ENCODE assay signal across 11 cellular contexts in genomic region chr1:112393634-112393976, GRCh38. TPM values are rescaled to one million over a fixed set of nuclear protein-coding genes. Genes with fewer than 3 reads are reported as not detected.
DNase-seq lines count a peak whose midpoint lies in the region; ATAC-seq, FAIRE-seq and TF ChIP-seq lines count a peak whose summit lies in the region.
"Had no signal": no experiment of that assay in that cellular context is flagged by ENCODE, and none has a peak within 500 bp of the region (broad histone marks: within the 10 kb centered on the region; RNA-seq: fewer than 3 reads in every experiment).

No MANE protein-coding gene starts in this region.

- CTCF ChIA-PET in endothelial cell of umbilical vein (lab: Charles Lee), result interaction anchor here (0.7 to 2.9 kb wide), 20 partner anchors 12 to 321 kb away, joined by 3 to 67 read pairs (median 6); partner anchors contain the start of genes CAPZA1, MOV10, PPM1J and ST7L

- H3K27me3 ChIP-seq in endothelial cell of umbilical vein (ENCODE audit: control insufficient read depth in 2 of 2, insufficient read depth in 2 of 2, low read length in 2 of 2) (no peaks in the 10 kb centered on the region), muscle layer of colon (ENCODE audit: control insufficient read depth in 1 of 2, insufficient read depth in 2 of 2, low read length in 2 of 2) (no peaks in the 10 kb centered on the region), aorta (ENCODE audit: control insufficient read depth in 1 of 2, insufficient read depth in 2 of 2, low read length in 1 of 2) (no peaks in the 10 kb centered on the region), BE2C (no peaks in the 10 kb centered on the region)

- H3K9ac ChIP-seq in endothelial cell of umbilical vein (replicated peaks; ENCODE audit: extremely low read depth, insufficient read depth, low read length) (peak overlapping the region; percentile 96), muscle layer of colon (ENCODE audit: low read length) (no peak overlapping the region)

- H3K4me1 Mint-ChIP-seq in activated T-cell treated with anti-CD3 and anti-CD28 coated beads, Interleukin-2, amount 50 U/mL, for 24 hours (ENCODE audit: low read depth), result peaks cover 48% of the 10 kb centered on the region

- peaks cover 49% of the 10 kb centered on the region for H3K27me3 Mint-ChIP-seq in activated T-cell treated with anti-CD3 and anti-CD28 coated beads, Interleukin-2, amount 50 U/mL, for 24 hours

- peak overlapping the region; percentile 97 for H3K27ac ChIP-seq in endothelial cell of umbilical vein (ENCODE audit: insufficient read depth, low read depth, low read length)
- H3K27ac ChIP-seq in muscle layer of colon (ENCODE audit: low read depth, low read length), result peak overlapping the region; percentile 76
- H3K27ac ChIP-seq in aorta (ENCODE audit: low read depth in 1 of 2, low read length in 2 of 2), result peak overlapping the region; percentile 81 to 98

- H3K4me3 Mint-ChIP-seq in activated T-cell treated with anti-CD3 and anti-CD28 coated beads, Interleukin-2, amount 50 U/mL, for 24 hours, result no peak overlapping the region
- H3K4me3 Mint-ChIP-seq: activated naive CD4-positive, alpha-beta T cell treated with anti-CD3 and anti-CD28 coated beads, Interleukin-2, amount 10 ng/mL, durations not matched to agents 7 days and 5 days had no signal

- H3K4me3 ChIP-seq in endothelial cell of umbilical vein (replicated peaks in 1 of 3; ENCODE audit: insufficient read depth in 1 of 3, low read depth in 1 of 3, low read length in 3 of 3) (peak overlapping the region in 2 of 3 experiments; percentile 4 to 44), muscle layer of colon (ENCODE audit: low read depth in 1 of 2, low read length in 2 of 2) (no peak overlapping the region), aorta (ENCODE audit: low read length in 2 of 2) (no peak overlapping the region), BE2C (ENCODE audit: low read depth, low read length) (no peak overlapping the region)

- intact Hi-C loops in endothelial cell of umbilical vein (cut with micrococcal nuclease), result loop anchor here (5.0 kb wide), 2 partner anchors 564 to 679 kb away; partner anchors contain the start of genes LRIG2 and SLC16A1
- intact Hi-C loops in aorta (cut with DNase I), result loop anchor here (5.0 kb wide), 2 partner anchors 224 to 314 kb away; partner anchors contain the start of genes CAPZA1 (in 1 of the 2), RHOC (in 1 of the 2) and ST7L (in 1 of the 2)

- 31 to 34% methylated on average over 3 of the region's 3 CpGs for WGBS in aorta, 2 donors

- no peak for TF ChIP-seq POLR2A in endothelial cell of umbilical vein (IDR thresholded peaks at IDR 0.05; ENCODE audit: low read depth, low read length)

- H3K9me3 ChIP-seq in endothelial cell of umbilical vein (replicated peaks; ENCODE audit: control insufficient read depth, insufficient read depth, low read length), result no peaks in the 10 kb centered on the region
- H3K9me3 ChIP-seq in muscle layer of colon (ENCODE audit: low read length), result no peaks in the 10 kb centered on the region
- no peaks in the 10 kb centered on the region for H3K9me3 ChIP-seq in aorta (ENCODE audit: control insufficient read depth, low read length)
- H3K9me3 ChIP-seq in BE2C, result no peaks in the 10 kb centered on the region

- H3K9me1 ChIP-seq in endothelial cell of umbilical vein (replicated peaks; ENCODE audit: control insufficient read depth, extremely low read depth, insufficient read depth, low read length), result no peaks in the 10 kb centered on the region

- ATAC-seq in aorta (ENCODE audit: low FRiP score), result no peak

- H3K36me3 ChIP-seq in endothelial cell of umbilical vein (ENCODE audit: control insufficient read depth in 2 of 2, extremely low read depth in 1 of 2, insufficient read depth in 2 of 2, low read length in 2 of 2) (no peaks in the 10 kb centered on the region), muscle layer of colon (ENCODE audit: insufficient read depth, low read length) (no peaks in the 10 kb centered on the region), aorta (ENCODE audit: control insufficient read depth in 1 of 2, insufficient read depth in 2 of 2, low read length in 1 of 2) (no peaks in the 10 kb centered on the region), BE2C (no peaks in the 10 kb centered on the region)

- H4K20me1 ChIP-seq in endothelial cell of umbilical vein (replicated peaks; ENCODE audit: control insufficient read depth, extremely low read depth, insufficient read depth, low read length), result no peaks in the 10 kb centered on the region

- no TSS peak for BruUV-seq in endothelial cell of umbilical vein (replicated peaks; lab: Mats Ljungman, UMichigan)

- no peak overlapping the region for H2AFZ ChIP-seq in endothelial cell of umbilical vein (ENCODE audit: low read depth, low read length)

- H3K4me1 ChIP-seq in endothelial cell of umbilical vein (ENCODE audit: control insufficient read depth, extremely low read depth, insufficient read depth, low read length) (peaks cover 70% of the 10 kb centered on the region), muscle layer of colon (ENCODE audit: insufficient read depth, low read length) (peaks cover 38% of the 10 kb centered on the region), aorta (ENCODE audit: control insufficient read depth in 1 of 2, insufficient read depth in 2 of 2, low read length in 2 of 2) (peaks cover 4 to 7% of the 10 kb centered on the region in 2 donors), BE2C (peaks cover 3% of the 10 kb centered on the region)

- peak overlapping the region; percentile 22 for H3K27ac Mint-ChIP-seq in activated T-cell treated with anti-CD3 and anti-CD28 coated beads, Interleukin-2, amount 50 U/mL, for 24 hours
- H3K27ac Mint-ChIP-seq: activated naive CD4-positive, alpha-beta T cell treated with anti-CD3 and anti-CD28 coated beads, Interleukin-2, amount 10 ng/mL, durations not matched to agents 7 days and 5 days had no signal

- POLR2A ChIA-PET in endothelial cell of umbilical vein (lab: Charles Lee), result interaction anchor here (0.9 to 1.3 kb wide), 9 partner anchors 19 to 313 kb away, joined by 3 to 10 read pairs (median 4); partner anchors contain the start of genes RHOC and ST7L

- dilution Hi-C loops in endothelial cell of umbilical vein (cut with MboI; ENCODE audit: extremely low pct_ligation_motif_present, low sequenced_read_pairs), result no loop called here

- peak; percentile 68 for FAIRE-seq in endothelial cell of umbilical vein (lab: Jason Lieb, UNC)
- FAIRE-seq: GM18507 had no signal

- H3K79me2 ChIP-seq in endothelial cell of umbilical vein (ENCODE audit: control insufficient read depth, insufficient read depth, low read length), result peaks cover 55% of the 10 kb centered on the region

- no peak for DNase-seq in activated T-cell treated with anti-CD3 and anti-CD28 coated beads, Interleukin-2, amount 50 U/mL, for 24 hours
- DNase-seq in activated T-cell treated with anti-CD3 and anti-CD28 coated beads for 4 hours, result no peak
- DNase-seq in endothelial cell of umbilical vein (ENCODE audit: low read depth, low spot score), result peak; percentile 77
- DNase-seq in aorta, result peak in 1 of 2 donors; percentile 56
- DNase-seq in GM10266 (ENCODE audit: extremely low spot score), result no peak
- DNase-seq in putamen (ENCODE audit: low spot score), result no peak
- DNase-seq in BE2C, result no peak
- DNase-seq: activated naive CD4-positive, alpha-beta T cell treated with anti-CD3 and anti-CD28 coated beads, Interleukin-2, amount 10 ng/mL, durations not matched to agents 7 days and 5 days; NCI-H1436 had no signal

- TF ChIP-seq CTCF in endothelial cell of umbilical vein (IDR thresholded peaks at IDR 0.05; ENCODE audit: extremely low read depth in 1 of 2, insufficient read depth in 1 of 2, low read depth in 1 of 2, low read length in 2 of 2) (no peak), GM10266 (IDR thresholded peaks at IDR 0.05; ENCODE audit: control insufficient read depth, insufficient read depth, low read depth, missing control alignments) (no peak), BE2C (IDR thresholded peaks at IDR 0.05; ENCODE audit: low read depth, low read length) (no peak)

- H3K4me2 ChIP-seq in endothelial cell of umbilical vein (ENCODE audit: insufficient read depth, low read length), result peak overlapping the region; percentile 93

- no peaks in the 10 kb centered on the region for H3K9me3 Mint-ChIP-seq in activated T-cell treated with anti-CD3 and anti-CD28 coated beads, Interleukin-2, amount 50 U/mL, for 24 hours
- H3K9me3 Mint-ChIP-seq: activated naive CD4-positive, alpha-beta T cell treated with anti-CD3 and anti-CD28 coated beads, Interleukin-2, amount 10 ng/mL, durations not matched to agents 7 days and 5 days had no signal

- peaks cover 9% of the 10 kb centered on the region for H3K36me3 Mint-ChIP-seq in activated T-cell treated with anti-CD3 and anti-CD28 coated beads, Interleukin-2, amount 50 U/mL, for 24 hours (ENCODE audit: low read depth)
- H3K36me3 Mint-ChIP-seq: activated naive CD4-positive, alpha-beta T cell treated with anti-CD3 and anti-CD28 coated beads, Interleukin-2, amount 10 ng/mL, durations not matched to agents 7 days and 5 days had no signal

TF ChIP-seq in endothelial cell of umbilical vein, 7 proteins besides CTCF, POLR2A, EP300 and RAD21:
- TF ChIP-seq FOS (IDR thresholded peaks at IDR 0.05; ENCODE audit: borderline replicate concordance, insufficient read depth, low read length) (no peak), POLR2AphosphoS5 (IDR thresholded peaks at IDR 0.05; ENCODE audit: insufficient read depth, low read depth, low read length) (no peak), GATA2 (IDR thresholded peaks at IDR 0.05; ENCODE audit: insufficient read depth, insufficient read length, low read depth, low read length) (no peak), MYC (IDR thresholded peaks at IDR 0.05; ENCODE audit: low read depth, low read length) (no peak), JUN (IDR thresholded peaks at IDR 0.05; ENCODE audit: borderline replicate concordance, insufficient read depth, insufficient read length, low read depth) (no peak), EZH2 (IDR thresholded peaks at IDR 0.05; ENCODE audit: borderline replicate concordance, low read depth, low read length, severe bottlenecking) (no peak), MAX (IDR thresholded peaks at IDR 0.05; ENCODE audit: insufficient read depth, insufficient read length) (no peak)
TF ChIP-seq in endothelial cell of umbilical vein: peak in this region for 0.

RNA-seq across cellular contexts. Expression of gene CTTNBP2NL, which starts 2.4 kb away (rescaled TPM):
- total RNA-seq in endothelial cell of umbilical vein, result 94.4 and 96.4 TPM in 2 replicates
- polyA plus RNA-seq in endothelial cell of umbilical vein, result 20.4 and 21.5 TPM in 2 replicates
- polyA plus RNA-seq in endothelial cell of umbilical vein (2011; cell fraction: cytosol; rRNA removed), result 15.9 and 18.5 TPM in 2 replicates
- 34.4 and 39.8 TPM in 2 replicates for polyA plus RNA-seq in endothelial cell of umbilical vein (2011; cell fraction: nucleus; rRNA removed)
- 35.1 and 46.6 TPM in 2 replicates for polyA plus RNA-seq in endothelial cell of umbilical vein (2012)
- 71.0 and 82.9 TPM in 2 replicates for polyA minus RNA-seq in endothelial cell of umbilical vein
- polyA minus RNA-seq in endothelial cell of umbilical vein (2011; cell fraction: cytosol; rRNA and poly(A)+ RNA removed), result 5.3 TPM
- 75.0 and 91.5 TPM in 2 replicates for polyA minus RNA-seq in endothelial cell of umbilical vein (2011; cell fraction: nucleus; rRNA and poly(A)+ RNA removed)
- total RNA-seq in aorta, result 10 to 100 TPM; 59.2 to 65.8 TPM
- 1 to 10 TPM; 7.9 to 9.5 TPM for polyA plus RNA-seq in aorta
- 6.6 TPM for polyA plus RNA-seq in BE2C (2012; ENCODE audit: insufficient read depth, insufficient read length, low read depth)

Comparison
In these comparisons a context has a peak if more than half of its experiments do, and no peak if none do; other contexts are left out.
1. H3K4me3 ChIP-seq: peak in endothelial cell of umbilical vein (2 of 3); none in muscle layer of colon (0 of 2), aorta (0 of 2) and BE2C (single experiment).
2. Peak in every context shown above with its lines, with median percentiles within 50 percentile points of each other: H3K27ac ChIP-seq.